16 cellular contexts compared by ENCODE assay signal in genomic region chr16:12021578-12022265, GRCh38. TPM values are rescaled to one million over a fixed set of nuclear protein-coding genes. Genes with fewer than 3 reads are reported as not detected.
DNase-seq lines count a peak whose midpoint lies in the region; ATAC-seq, FAIRE-seq and TF ChIP-seq lines count a peak whose summit lies in the region.
"Had no signal": no experiment of that assay in that cellular context is flagged by ENCODE, and none has a peak within 500 bp of the region (broad histone marks: within the 10 kb centered on the region; RNA-seq: fewer than 3 reads in every experiment).

No MANE protein-coding gene starts in this region.

- H3K4me3 ChIP-seq in BLaER1 treated with 17β-estradiol and CSF1 and Interleukin-3, amounts not matched to agents 10 nM and 100 nM: no peak overlapping the region
- H3K4me3 ChIP-seq in GM12878: no peak overlapping the region
- H3K4me3 ChIP-seq in osteoblast (ENCODE audit: insufficient read depth, low read length): no peak overlapping the region
- no peak overlapping the region for H3K4me3 ChIP-seq in body of pancreas
- H3K4me3 ChIP-seq: Peyer's patch had no signal

- no peak overlapping the region for H3K27ac ChIP-seq in BLaER1 treated with 17β-estradiol and CSF1 and Interleukin-3, amounts not matched to agents 10 nM and 100 nM
- H3K27ac ChIP-seq in GM12878 (ENCODE audit: control insufficient read depth, insufficient read depth) (no peak overlapping the region), osteoblast (ENCODE audit: low read depth, low read length) (peak overlapping the region; percentile 23), body of pancreas (no peak overlapping the region)

- peak; percentile 5 for DNase-seq in GM10248 (ENCODE audit: extremely low spot score)
- no peak for DNase-seq in GM12878 (ENCODE audit: low read depth, low spot score)
- DNase-seq in osteoblast (ENCODE audit: insufficient read length, low spot score, missing footprints): peak; percentile 63
- DNase-seq in stimulated activated effector memory CD8-positive, alpha-beta T cell treated with anti-CD3 and anti-CD28 coated beads, Interleukin-12 subunit alpha, Interleukin-12 subunit beta, amount 100 ng/mL, for 72 hours (ENCODE audit: low spot score in 2 of 2): no peak
- DNase-seq in hypothalamus (lab: John Stamatoyannopoulos, UW): no peak
- no peak for DNase-seq in body of pancreas
- DNase-seq: HCEC 1CT, NCI-H1048, NCI-H226, NCI-H69, Peyer's patch, SHP77 treated with DMSO at 0.1 percent for 48 hours had no signal

- no peak overlapping the region for H3K27ac Mint-ChIP-seq in stimulated activated effector memory CD8-positive, alpha-beta T cell treated with anti-CD3 and anti-CD28 coated beads, Interleukin-12 subunit alpha, Interleukin-12 subunit beta, amount 100 ng/mL, for 72 hours

- TF ChIP-seq EP300 in GM12878 (IDR thresholded peaks at IDR 0.05; ENCODE audit: borderline replicate concordance in 1 of 2, control insufficient read depth in 1 of 2, low read depth in 2 of 2, low read length in 2 of 2): no peak

- H3K9ac ChIP-seq in BLaER1 treated with 17β-estradiol and CSF1 and Interleukin-3, amounts not matched to agents 10 nM and 100 nM: no peak overlapping the region
- H3K9ac ChIP-seq in GM12878 (ENCODE audit: control insufficient read depth, insufficient read depth, low read length): no peak overlapping the region

- no TSS peak for BruUV-seq in GM12878 (replicated peaks; lab: Mats Ljungman, UMichigan)

- H3K9me3 Mint-ChIP-seq in stimulated activated effector memory CD8-positive, alpha-beta T cell treated with anti-CD3 and anti-CD28 coated beads, Interleukin-12 subunit alpha, Interleukin-12 subunit beta, amount 100 ng/mL, for 72 hours: no peaks in the 10 kb centered on the region

- H3K4me2 ChIP-seq in BLaER1 treated with 17β-estradiol and CSF1 and Interleukin-3, amounts not matched to agents 10 nM and 100 nM: peak overlapping the region in 7 of 11 experiments; percentile 5 to 42 (median 35); a peak in 8 of 22 replicates
- H3K4me2 ChIP-seq in GM12878 (ENCODE audit: control insufficient read depth, insufficient read depth) (no peak overlapping the region; the same call in 1 of the 2 replicates), osteoblast (ENCODE audit: insufficient read depth, low read length) (no peak overlapping the region)

- RAD21 ChIA-PET in GM12878 (lab: Charles Lee; ENCODE audit: unreplicated experiment): interaction anchor here (0.9 kb wide), 1 partner anchor 46 kb away, joined by 3 read pairs; no protein-coding TSS in a partner anchor

- no peak for FAIRE-seq in GM12878 (lab: Jason Lieb, UNC)
- FAIRE-seq: GM19239 had no signal

- TF ChIP-seq RAD21 in GM12878 (IDR thresholded peaks at IDR 0.05; ENCODE audit: insufficient read depth, low read depth, low read length): no peak

- H3K4me3 Mint-ChIP-seq in stimulated activated effector memory CD8-positive, alpha-beta T cell treated with anti-CD3 and anti-CD28 coated beads, Interleukin-12 subunit alpha, Interleukin-12 subunit beta, amount 100 ng/mL, for 72 hours: no peak overlapping the region

- intact Hi-C loops in GM12878 (cut with micrococcal nuclease; ENCODE audit: unreplicated experiment) (loop anchor here (10.0 kb wide), 1 partner anchor 57 kb away; the partner anchor contains the start of gene TNFRSF17), body of pancreas (cut with DNase I) (no loop called here)

- peaks cover 0 to 7% (median 0%) of the 10 kb centered on the region in 11 experiments; a peak in 2 of 22 replicates for H3K36me3 ChIP-seq in BLaER1 treated with 17β-estradiol and CSF1 and Interleukin-3, amounts not matched to agents 10 nM and 100 nM
- H3K36me3 ChIP-seq in GM12878 (ENCODE audit: control insufficient read depth in 2 of 2, insufficient read depth in 2 of 2, low read length in 1 of 2) (peaks cover 2 to 13% of the 10 kb centered on the region in 2 experiments; a peak in 2 of 4 replicates), osteoblast (ENCODE audit: insufficient read depth, low read length) (no peaks in the 10 kb centered on the region), body of pancreas (replicated peaks in 1 of 2; ENCODE audit: insufficient read depth in 1 of 2, low read depth in 2 of 2) (no peaks in the 10 kb centered on the region)
- H3K36me3 ChIP-seq: Peyer's patch had no signal

- H2AFZ ChIP-seq in GM12878 (ENCODE audit: control insufficient read depth, low read depth, low read length): no peak overlapping the region
- peak overlapping the region; percentile 31 for H2AFZ ChIP-seq in osteoblast (ENCODE audit: low read length)

- POLR2A ChIA-PET in GM10248 (lab: Yijun Ruan, JAX): interaction anchor here (0.6 to 0.7 kb wide), 4 partner anchors 45 to 127 kb away, joined by 3 to 11 read pairs (median 3); partner anchors contain the start of gene SNX29
- POLR2A ChIA-PET in GM12878 (lab: Charles Lee): no interaction called here

- no peaks in the 10 kb centered on the region for H3K9me3 ChIP-seq in BLaER1 treated with 17β-estradiol and CSF1 and Interleukin-3, amounts not matched to agents 10 nM and 100 nM (replicated peaks in 1 of 11)
- H3K9me3 ChIP-seq in GM12878 (replicated peaks; ENCODE audit: control insufficient read depth, insufficient read depth, low read length): no peaks in the 10 kb centered on the region
- no peaks in the 10 kb centered on the region for H3K9me3 ChIP-seq in osteoblast (ENCODE audit: low read depth, low read length)
- no peaks in the 10 kb centered on the region for H3K9me3 ChIP-seq in body of pancreas
- H3K9me3 ChIP-seq: Peyer's patch had no signal

- peaks cover 0 to 16% (median 0%) of the 10 kb centered on the region in 11 experiments; a peak in 1 of 22 replicates for H4K20me1 ChIP-seq in BLaER1 treated with 17β-estradiol and CSF1 and Interleukin-3, amounts not matched to agents 10 nM and 100 nM
- H4K20me1 ChIP-seq in GM12878 (ENCODE audit: control insufficient read depth, insufficient read depth) (no peaks in the 10 kb centered on the region), osteoblast (ENCODE audit: insufficient read depth, low read length) (no peaks in the 10 kb centered on the region)

- no peaks in the 10 kb centered on the region for H3K27me3 ChIP-seq in BLaER1 treated with 17β-estradiol and CSF1 and Interleukin-3, amounts not matched to agents 10 nM and 100 nM
- H3K27me3 ChIP-seq in GM12878 (replicated peaks in 1 of 2; ENCODE audit: control insufficient read depth in 2 of 2, insufficient read depth in 2 of 2, low read length in 1 of 2): no peaks in the 10 kb centered on the region
- no peaks in the 10 kb centered on the region for H3K27me3 ChIP-seq in osteoblast (ENCODE audit: insufficient read depth, low read length)
- no peaks in the 10 kb centered on the region for H3K27me3 ChIP-seq in body of pancreas
- H3K27me3 ChIP-seq: Peyer's patch had no signal

- H3K36me3 Mint-ChIP-seq in stimulated activated effector memory CD8-positive, alpha-beta T cell treated with anti-CD3 and anti-CD28 coated beads, Interleukin-12 subunit alpha, Interleukin-12 subunit beta, amount 100 ng/mL, for 72 hours: no peaks in the 10 kb centered on the region

- peaks cover under 1% of the 10 kb centered on the region for H3K4me1 Mint-ChIP-seq in stimulated activated effector memory CD8-positive, alpha-beta T cell treated with anti-CD3 and anti-CD28 coated beads, Interleukin-12 subunit alpha, Interleukin-12 subunit beta, amount 100 ng/mL, for 72 hours

- in situ Hi-C loops in GM12878 (cut with MboI): no loop called here

- TF ChIP-seq POLR2A in GM12878 (IDR thresholded peaks at IDR 0.05; ENCODE audit: low read depth, low read length): no peak
- no peak for TF ChIP-seq POLR2A in body of pancreas (IDR thresholded peaks at IDR 0.05)

- 77% methylated on average over 11 of the region's 11 CpGs for WGBS in GM12878 (ENCODE audit: insufficient coverage, insufficient replicate concordance, low lambda C conversion rate, missing lambda C conversion rate)
- 89 to 96% methylated on average over 11 of the region's 11 CpGs for WGBS in body of pancreas, 2 donors

- SMC1A ChIA-PET in GM12878 (lab: Charles Lee; ENCODE audit: uncharacterized antibody, unreplicated experiment): interaction anchor here (0.6 to 1.2 kb wide), 4 partner anchors 46 to 736 kb away, joined by 3 to 4 read pairs (median 3); partner anchors contain the start of gene TNFRSF17

- peaks cover 13 to 41% (median 26%) of the 10 kb centered on the region in 10 experiments for H3K4me1 ChIP-seq in BLaER1 treated with 17β-estradiol and CSF1 and Interleukin-3, amounts not matched to agents 10 nM and 100 nM
- H3K4me1 ChIP-seq in GM12878 (ENCODE audit: control insufficient read depth, insufficient read depth, low read length) (peaks cover 8% of the 10 kb centered on the region), osteoblast (ENCODE audit: insufficient read depth, low read length) (peaks cover 12% of the 10 kb centered on the region), body of pancreas (peaks cover 14% of the 10 kb centered on the region)
- H3K4me1 ChIP-seq: Peyer's patch had no signal

- CTCF ChIA-PET in GM10248 (lab: Yijun Ruan, JAX): interaction anchor here (0.9 to 1.2 kb wide), 2 partner anchors 25 to 60 kb away, joined by 3 read pairs; no protein-coding TSS in a partner anchor
- CTCF ChIA-PET in GM12878 (lab: Yijun Ruan, JAX): interaction anchor here (0.6 to 1.2 kb wide), 2 partner anchors 19 to 74 kb away, joined by 3 read pairs; no protein-coding TSS in a partner anchor

- TF ChIP-seq CTCF in GM10248 (IDR thresholded peaks at IDR 0.05; ENCODE audit: control extremely low read depth, extremely low read depth, low read depth, missing control alignments): no peak
- no peak for TF ChIP-seq CTCF in GM12878 (IDR thresholded peaks at IDR 0.05 in 2 of 3, conservative IDR thresholded peaks at IDR 0.05 in 1 of 3; ENCODE audit: control insufficient read depth in 2 of 3, extremely low read depth in 1 of 3, insufficient read depth in 1 of 3, low read depth in 3 of 3, low read length in 3 of 3)
- TF ChIP-seq CTCF in osteoblast (IDR thresholded peaks at IDR 0.05; ENCODE audit: extremely low read depth, low read depth, low read length): no peak
- no peak for TF ChIP-seq CTCF in body of pancreas (IDR thresholded peaks at IDR 0.05)

- ATAC-seq in GM12878 (no peak), body of pancreas (no peak)
- ATAC-seq in stimulated activated effector memory CD8-positive, alpha-beta T cell treated with anti-CD3 and anti-CD28 coated beads, Interleukin-12 subunit alpha, Interleukin-12 subunit beta, amount 100 ng/mL, for 72 hours: no peak

- peaks cover 12% of the 10 kb centered on the region for H3K79me2 ChIP-seq in GM12878 (ENCODE audit: control insufficient read depth, insufficient read depth, low read length)
- no peaks in the 10 kb centered on the region for H3K79me2 ChIP-seq in osteoblast (ENCODE audit: insufficient read depth, low read length)

RNA-seq across cellular contexts. Expression of gene SNX29, which starts 45.2 kb away (rescaled TPM):
- 736 and 739 TPM in 2 replicates for total RNA-seq in GM12878 (2013; cell fraction: nucleolus; rRNA removed)
- total RNA-seq in GM12878 (2014; rRNA removed): 22.0 and 24.2 TPM in 2 replicates
- 20.3 and 21.5 TPM in 2 replicates for total RNA-seq in GM12878 (2014; rRNA removed; fragmentation: Illumina TruSeq; extraction: Trizol)
- total RNA-seq in GM12878 (2021): 62.4 and 68.3 TPM in 2 replicates
- polyA plus RNA-seq in GM12878 (2011; ENCODE audit: low read depth): 12.9 TPM
- polyA plus RNA-seq in GM12878 (2011; rRNA removed): 26.7 and 38.7 TPM in 2 replicates
- polyA plus RNA-seq in GM12878 (2011; cell fraction: cytosol; rRNA removed): 32.5 and 36.2 TPM in 2 replicates
- polyA plus RNA-seq in GM12878 (2011; cell fraction: nucleus; rRNA removed): 46.6 and 54.8 TPM in 2 replicates
- 18.4 and 20.3 TPM in 2 replicates for polyA plus RNA-seq in GM12878 (2012)
- 21.0 and 24.4 TPM in 2 replicates for polyA plus RNA-seq in GM12878 (2014; fragmentation: Illumina TruSeq; extraction: Trizol)
- polyA plus RNA-seq in GM12878 (2014; fragmentation: Nextera tagmentation; extraction: Ambion mirVana): 10 to 100 TPM in 1 of 2 experiments, 1 to 10 TPM in 1; 6.8 to 44.0 TPM
- polyA plus RNA-seq in GM12878 (2014; rRNA removed): 19.3 and 24.1 TPM in 2 replicates
- 10 to 100 TPM; 54.6 to 68.3 TPM for polyA plus RNA-seq in GM12878 (2016; fragmentation: Nextera tagmentation; extraction: Ambion mirVana)
- polyA minus RNA-seq in GM12878 (2011; rRNA and poly(A)+ RNA removed): 205 and 208 TPM in 2 replicates
- 24.7 and 27.9 TPM in 2 replicates for polyA minus RNA-seq in GM12878 (2011; cell fraction: cytosol; rRNA and poly(A)+ RNA removed)
- 148 and 216 TPM in 2 replicates for polyA minus RNA-seq in GM12878 (2011; cell fraction: nucleus; rRNA and poly(A)+ RNA removed)
- 30.8 and 34.5 TPM in 2 replicates for total RNA-seq in osteoblast
- 10 to 100 TPM in 1 of 2 donors, 1 to 10 TPM in 1; 7.3 to 10.1 TPM for total RNA-seq in body of pancreas

RNA-seq across cellular contexts. Expression of gene TNFRSF17, which starts 56.7 kb away (rescaled TPM):
- 116 and 120 TPM in 2 replicates for total RNA-seq in GM12878 (2013; cell fraction: nucleolus; rRNA removed)
- total RNA-seq in GM12878 (2014; rRNA removed): 149 and 170 TPM in 2 replicates
- 129 and 130 TPM in 2 replicates for total RNA-seq in GM12878 (2014; rRNA removed; fragmentation: Illumina TruSeq; extraction: Trizol)
- total RNA-seq in GM12878 (2021): 92.4 and 106 TPM in 2 replicates
- 174 TPM for polyA plus RNA-seq in GM12878 (2011; ENCODE audit: low read depth)
- polyA plus RNA-seq in GM12878 (2011; rRNA removed): 296 and 352 TPM in 2 replicates
- polyA plus RNA-seq in GM12878 (2011; cell fraction: cytosol; rRNA removed): 150 and 165 TPM in 2 replicates
- polyA plus RNA-seq in GM12878 (2011; cell fraction: nucleus; rRNA removed): 88.9 and 125 TPM in 2 replicates
- 119 and 154 TPM in 2 replicates for polyA plus RNA-seq in GM12878 (2012)
- 132 and 138 TPM in 2 replicates for polyA plus RNA-seq in GM12878 (2014; fragmentation: Illumina TruSeq; extraction: Trizol)
- polyA plus RNA-seq in GM12878 (2014; fragmentation: Nextera tagmentation; extraction: Ambion mirVana): 100 to 1,000 TPM; 453 to 461 TPM
- polyA plus RNA-seq in GM12878 (2014; rRNA removed): 107 and 114 TPM in 2 replicates
- polyA plus RNA-seq in GM12878 (2016; fragmentation: Nextera tagmentation; extraction: Ambion mirVana): 100 to 1,000 TPM; 209 to 213 TPM
- 183 and 214 TPM in 2 replicates for polyA minus RNA-seq in GM12878 (2011; rRNA and poly(A)+ RNA removed)
- polyA minus RNA-seq in GM12878 (2011; cell fraction: cytosol; rRNA and poly(A)+ RNA removed): 59.7 and 61.1 TPM in 2 replicates
- polyA minus RNA-seq in GM12878 (2011; cell fraction: nucleus; rRNA and poly(A)+ RNA removed): 100 and 138 TPM in 2 replicates
- total RNA-seq in osteoblast: not detected in 2 replicates
- total RNA-seq in body of pancreas: not detected
- total RNA-seq: Peyer's patch had no signal
- polyA plus RNA-seq: AG04450, BJ had no signal

Comparison
In these comparisons a context has a peak if more than half of its experiments do, and no peak if none do; other contexts are left out.
1. H3K4me2 ChIP-seq: peak in BLaER1 treated with 17β-estradiol and CSF1 and Interleukin-3, amounts not matched to agents 10 nM and 100 nM (7 of 11); none in GM12878 (single experiment) and osteoblast (single experiment).
2. DNase-seq: peak in GM10248 (single experiment) and osteoblast (single experiment); none in GM12878 (single experiment), stimulated activated effector memory CD8-positive, alpha-beta T cell treated with anti-CD3 and anti-CD28 coated beads, Interleukin-12 subunit alpha, Interleukin-12 subunit beta, amount 100 ng/mL, for 72 hours (0 of 2), hypothalamus (0 of 51) and body of pancreas (0 of 4).
3. RNA of gene TNFRSF17, which starts 56.7 kb away (total RNA-seq): 92.4 to 170 TPM in GM12878; not detected in osteoblast and not detected in body of pancreas; every median in the first group is over 10 times any median in the second.